In genomic region chr12:58750484-58750883, GRCh38 we compare ENCODE assay signal across 13 cellular contexts.
DNase-seq lines count a peak whose midpoint lies in the region; ATAC-seq and TF ChIP-seq lines count a peak whose summit lies in the region.
"Had no signal": no experiment of that assay in that cellular context is flagged by ENCODE, and none has a peak within 500 bp of the region (broad histone marks: within the 10 kb centered on the region; RNA-seq: fewer than 3 reads in every experiment).

No MANE protein-coding gene starts in this region.

- H3K36me3 ChIP-seq in RWPE2 (ENCODE audit: low read depth): no peaks in the 10 kb centered on the region
- H3K36me3 ChIP-seq in gastrocnemius medialis: no peaks in the 10 kb centered on the region

- H3K27me3 ChIP-seq in RWPE2 (ENCODE audit: insufficient read depth, poor library complexity, severe bottlenecking) (no peaks in the 10 kb centered on the region), gastrocnemius medialis (no peaks in the 10 kb centered on the region)

- TF ChIP-seq CTCF in RWPE2 (IDR thresholded peaks at IDR 0.05; ENCODE audit: poor library complexity, severe bottlenecking) (no peak), fibroblast of pulmonary artery (IDR thresholded peaks at IDR 0.05; ENCODE audit: low read length, missing control alignments) (no peak), gastrocnemius medialis (IDR thresholded peaks at IDR 0.05 in 4 of 5, conservative IDR thresholded peaks at IDR 0.05 in 1 of 5) (no peak)

- no peaks in the 10 kb centered on the region for H3K36me3 Mint-ChIP-seq in activated CD4-positive, alpha-beta memory T cell treated with anti-CD3 and anti-CD28 coated beads for 36 hours
- H3K36me3 Mint-ChIP-seq: activated naive CD4-positive, alpha-beta T cell treated with anti-CD3 and anti-CD28 coated beads, Interleukin-2, amount 50 U/mL, for 24 hours had no signal

- no peak overlapping the region for H3K4me3 Mint-ChIP-seq in activated CD4-positive, alpha-beta memory T cell treated with anti-CD3 and anti-CD28 coated beads for 36 hours
- H3K4me3 Mint-ChIP-seq: activated naive CD4-positive, alpha-beta T cell treated with anti-CD3 and anti-CD28 coated beads, Interleukin-2, amount 50 U/mL, for 24 hours; T-helper 2 cell treated with Interferon-gamma antibody and Interleukin-4, amounts not matched to agents 5 μg/mL and 100 μg/mL, for 36 hours had no signal

- ATAC-seq in RWPE2 (ENCODE audit: low read depth): peak; percentile 87
- ATAC-seq in gastrocnemius medialis: peak; percentile 14 to 30
- no peak for ATAC-seq in GM21526 (IDR thresholded peaks at IDR 0.05; ENCODE audit: low FRiP score, unreplicated experiment)
- no peak for ATAC-seq in HG03039 (IDR thresholded peaks at IDR 0.05; ENCODE audit: unreplicated experiment)
- ATAC-seq in GM21367 (IDR thresholded peaks at IDR 0.05; ENCODE audit: unreplicated experiment): no peak

- no peaks in the 10 kb centered on the region for H3K27me3 Mint-ChIP-seq in activated CD4-positive, alpha-beta memory T cell treated with anti-CD3 and anti-CD28 coated beads for 36 hours
- H3K27me3 Mint-ChIP-seq: activated naive CD4-positive, alpha-beta T cell treated with anti-CD3 and anti-CD28 coated beads, Interleukin-2, amount 50 U/mL, for 24 hours; progenitor cell of endocrine pancreas had no signal

- POLR2A ChIA-PET in activated CD4-positive, alpha-beta memory T cell treated with anti-CD3 and anti-CD28 coated beads for 36 hours (lab: Charles Lee): no interaction called here

- DNase-seq in ELR (ENCODE audit: low read depth): peak; percentile 91
- DNase-seq in RWPE2 (ENCODE audit: low spot score): no peak
- DNase-seq in fibroblast of pulmonary artery (ENCODE audit: low read depth): peak; percentile 89
- peak in 1 of 2 donors; percentile 11 for DNase-seq in gastrocnemius medialis
- DNase-seq in activated CD4-positive, alpha-beta memory T cell treated with anti-CD3 and anti-CD28 coated beads for 36 hours: no peak
- DNase-seq: midbrain, OCI-M1 had no signal

- H3K4me1 ChIP-seq in RWPE2 (ENCODE audit: insufficient read depth, poor library complexity, severe bottlenecking): peaks cover 9% of the 10 kb centered on the region
- H3K4me1 ChIP-seq in gastrocnemius medialis: peaks cover 4 to 6% of the 10 kb centered on the region in 2 donors

- H3K27ac ChIP-seq in RWPE2 (ENCODE audit: poor library complexity, severe bottlenecking): no peak overlapping the region
- no peak overlapping the region for H3K27ac ChIP-seq in gastrocnemius medialis

- H3K4me3 ChIP-seq in RWPE2 (ENCODE audit: severe bottlenecking) (no peak overlapping the region), fibroblast of pulmonary artery (replicated peaks; ENCODE audit: low read depth, low read length) (no peak overlapping the region), gastrocnemius medialis (no peak overlapping the region)

- in situ Hi-C loops in gastrocnemius medialis (cut with MboI; ENCODE audit: low sequenced_read_pairs in 4 of 4): no loop called here

- H3K4me1 Mint-ChIP-seq in activated CD4-positive, alpha-beta memory T cell treated with anti-CD3 and anti-CD28 coated beads for 36 hours (ENCODE audit: low read depth): no peaks in the 10 kb centered on the region
- H3K4me1 Mint-ChIP-seq: activated naive CD4-positive, alpha-beta T cell treated with anti-CD3 and anti-CD28 coated beads, Interleukin-2, amount 50 U/mL, for 24 hours had no signal

- H3K9me3 ChIP-seq in RWPE2 (ENCODE audit: severe bottlenecking): no peaks in the 10 kb centered on the region
- no peaks in the 10 kb centered on the region for H3K9me3 ChIP-seq in gastrocnemius medialis

- no peak overlapping the region for H3K27ac Mint-ChIP-seq in activated CD4-positive, alpha-beta memory T cell treated with anti-CD3 and anti-CD28 coated beads for 36 hours
- H3K27ac Mint-ChIP-seq: activated naive CD4-positive, alpha-beta T cell treated with anti-CD3 and anti-CD28 coated beads, Interleukin-2, amount 50 U/mL, for 24 hours; progenitor cell of endocrine pancreas; T-helper 2 cell treated with Interferon-gamma antibody and Interleukin-4, amounts not matched to agents 5 μg/mL and 100 μg/mL, for 36 hours had no signal

- peaks cover 6% of the 10 kb centered on the region for H3K9me3 Mint-ChIP-seq in activated CD4-positive, alpha-beta memory T cell treated with anti-CD3 and anti-CD28 coated beads for 36 hours
- H3K9me3 Mint-ChIP-seq: T-helper 2 cell treated with Interferon-gamma antibody and Interleukin-4, amounts not matched to agents 5 μg/mL and 100 μg/mL, for 36 hours had no signal

- CTCF ChIA-PET in activated CD4-positive, alpha-beta memory T cell treated with anti-CD3 and anti-CD28 coated beads for 36 hours (lab: Charles Lee): no interaction called here

- no peak for TF ChIP-seq POLR2A in gastrocnemius medialis (IDR thresholded peaks at IDR 0.05)

- intact Hi-C loops in gastrocnemius medialis (cut with DNase I; ENCODE audit: low total_unique reads): no loop called here
- intact Hi-C loops in activated CD4-positive, alpha-beta memory T cell treated with anti-CD3 and anti-CD28 coated beads for 36 hours (cut with micrococcal nuclease): no loop called here

Comparison
In these comparisons a context has a peak if more than half of its experiments do, and no peak if none do; other contexts are left out.
1. DNase-seq: peak in ELR (single experiment) and fibroblast of pulmonary artery (single experiment); none in RWPE2 (single experiment) and activated CD4-positive, alpha-beta memory T cell treated with anti-CD3 and anti-CD28 coated beads for 36 hours (single experiment).
2. ATAC-seq: peak in RWPE2 (single experiment) and gastrocnemius medialis (2 of 2); none in GM21526 (single experiment), HG03039 (single experiment) and GM21367 (single experiment).